ENCODE assay signal across 1 cellular context in genomic region chr17:74465378-74466110, GRCh38.
A peak's percentile ranks its signal among the peaks of the same experiment; 100 is the strongest.
TF ChIP-seq lines count a peak whose summit lies in the region.

No MANE protein-coding gene starts in this region.

TF ChIP-seq in K562, 482 proteins besides CTCF, POLR2A, EP300 and RAD21:
- TF ChIP-seq MYNN (IDR thresholded peaks at IDR 0.05) (peak; percentile 60; the same call in 1 of the 2 replicates), MYNN (CRISPR knock-in tag; IDR thresholded peaks at IDR 0.05) (no peak), KDM4B (IDR thresholded peaks at IDR 0.05; ENCODE audit: borderline replicate concordance in 2 of 2, low read depth in 1 of 2) (peak in 1 of 2 experiments; percentile 42; a peak in 1 of 4 replicates), ZBTB43 (CRISPR knock-in tag; IDR thresholded peaks at IDR 0.05) (peak; percentile 99), PRPF4 (IDR thresholded peaks at IDR 0.05; ENCODE audit: insufficient read depth, low read depth, low read length, poor library complexity, severe bottlenecking) (no peak)
TF ChIP-seq in K562: peak in this region for 3.
